ENCODE assay signal across 8 cellular contexts in genomic region chr20:46690219-46691111, GRCh38. TPM values are rescaled to one million over a fixed set of nuclear protein-coding genes. Genes with fewer than 3 reads are reported as not detected.
DNase-seq lines count a peak whose midpoint lies in the region; ATAC-seq and TF ChIP-seq lines count a peak whose summit lies in the region.

No MANE protein-coding gene starts in this region.

- peaks cover 15% of the 10 kb centered on the region for H3K36me3 Mint-ChIP-seq in activated CD4-positive, alpha-beta T cell treated with anti-CD3 and anti-CD28 coated beads, Interleukin-2, amount 10 ng/mL, durations not matched to agents 24 days and 14 days (ENCODE audit: low read depth)
- peaks cover 15% of the 10 kb centered on the region for H3K36me3 Mint-ChIP-seq in activated naive CD8-positive, alpha-beta T cell treated with anti-CD3 and anti-CD28 coated beads for 36 hours

- peak overlapping the region; percentile 57 for H3K27ac Mint-ChIP-seq in activated CD4-positive, alpha-beta T cell treated with anti-CD3 and anti-CD28 coated beads, Interleukin-2, amount 10 ng/mL, durations not matched to agents 24 days and 14 days
- H3K27ac Mint-ChIP-seq in activated naive CD8-positive, alpha-beta T cell treated with anti-CD3 and anti-CD28 coated beads for 36 hours = peak overlapping the region; percentile 63

- H3K36me3 ChIP-seq in kidney epithelial cell (ENCODE audit: control insufficient read depth, insufficient read depth, low read length) = no peaks in the 10 kb centered on the region
- no peaks in the 10 kb centered on the region for H3K36me3 ChIP-seq in testis (ENCODE audit: low read depth, missing control alignments)

- 31 to 38% methylated on average over 13 of the region's 13 CpGs for WGBS in testis, 2 donors

- ATAC-seq in GM18517 (IDR thresholded peaks at IDR 0.05; ENCODE audit: unreplicated experiment) (no peak), GM18505 (IDR thresholded peaks at IDR 0.05; ENCODE audit: unreplicated experiment) (no peak)

- no peak for DNase-seq in activated CD4-positive, alpha-beta T cell treated with anti-CD3 and anti-CD28 coated beads, Interleukin-2, amount 10 ng/mL, durations not matched to agents 24 days and 14 days
- DNase-seq in activated CD4-positive, alpha-beta T cell treated with anti-CD3 and anti-CD28 coated beads, Interleukin-2, amount 50 U/mL, for 4 hours = no peak
- DNase-seq in activated naive CD8-positive, alpha-beta T cell treated with anti-CD3 and anti-CD28 coated beads for 36 hours = no peak
- DNase-seq in kidney epithelial cell (ENCODE audit: low read depth) (no peak), testis (no peak), cortex of kidney (lab: John Stamatoyannopoulos, UW) (no peak)

- intact Hi-C loops in activated CD4-positive, alpha-beta T cell treated with anti-CD3 and anti-CD28 coated beads, Interleukin-2, amount 10 ng/mL, durations not matched to agents 24 days and 14 days (cut with micrococcal nuclease) = no loop called here
- intact Hi-C loops in testis (cut with DNase I; ENCODE audit: low total_unique reads) = no loop called here

- no peaks in the 10 kb centered on the region for H3K9me3 Mint-ChIP-seq in activated CD4-positive, alpha-beta T cell treated with anti-CD3 and anti-CD28 coated beads, Interleukin-2, amount 10 ng/mL, durations not matched to agents 24 days and 14 days
- H3K9me3 Mint-ChIP-seq in activated naive CD8-positive, alpha-beta T cell treated with anti-CD3 and anti-CD28 coated beads for 36 hours = no peaks in the 10 kb centered on the region

- H3K9me3 ChIP-seq in testis = no peaks in the 10 kb centered on the region

- H3K27ac ChIP-seq in testis = peak overlapping the region; percentile 83 to 94

- H3K4me1 Mint-ChIP-seq in activated CD4-positive, alpha-beta T cell treated with anti-CD3 and anti-CD28 coated beads, Interleukin-2, amount 10 ng/mL, durations not matched to agents 24 days and 14 days = peaks cover 37% of the 10 kb centered on the region
- peaks cover 35% of the 10 kb centered on the region for H3K4me1 Mint-ChIP-seq in activated naive CD8-positive, alpha-beta T cell treated with anti-CD3 and anti-CD28 coated beads for 36 hours

- H3K4me3 ChIP-seq in kidney epithelial cell (ENCODE audit: low read depth, low read length) = peak overlapping the region; percentile 52
- peak overlapping the region; percentile 88 to 95 for H3K4me3 ChIP-seq in testis

- H3K27me3 ChIP-seq in kidney epithelial cell (ENCODE audit: control insufficient read depth, insufficient read depth, low read length) (no peaks in the 10 kb centered on the region), testis (no peaks in the 10 kb centered on the region)

- TF ChIP-seq CTCF in kidney epithelial cell (IDR thresholded peaks at IDR 0.05; ENCODE audit: insufficient read depth, low read length, poor library complexity, severe bottlenecking) (no peak), testis (IDR thresholded peaks at IDR 0.05) (no peak)

- peak overlapping the region; percentile 98 for H3K4me3 Mint-ChIP-seq in activated CD4-positive, alpha-beta T cell treated with anti-CD3 and anti-CD28 coated beads, Interleukin-2, amount 10 ng/mL, durations not matched to agents 24 days and 14 days
- H3K4me3 Mint-ChIP-seq in activated naive CD8-positive, alpha-beta T cell treated with anti-CD3 and anti-CD28 coated beads for 36 hours = peak overlapping the region; percentile 92

- H3K27me3 Mint-ChIP-seq in activated CD4-positive, alpha-beta T cell treated with anti-CD3 and anti-CD28 coated beads, Interleukin-2, amount 10 ng/mL, durations not matched to agents 24 days and 14 days = peaks cover 2% of the 10 kb centered on the region
- peaks cover 4% of the 10 kb centered on the region for H3K27me3 Mint-ChIP-seq in activated naive CD8-positive, alpha-beta T cell treated with anti-CD3 and anti-CD28 coated beads for 36 hours

- H3K4me1 ChIP-seq in testis = peaks cover 11% of the 10 kb centered on the region

- TF ChIP-seq POLR2A in testis (IDR thresholded peaks at IDR 0.05) (no peak), GM18505 (IDR thresholded peaks at IDR 0.05; ENCODE audit: borderline replicate concordance, extremely low read depth, insufficient read depth, insufficient read length) (no peak)

RNA-seq across cellular contexts. Expression of gene TP53RK, which starts 1.2 kb away (rescaled TPM):
- 15.5 and 16.5 TPM in 2 replicates for total RNA-seq in activated CD4-positive, alpha-beta T cell treated with anti-CD3 and anti-CD28 coated beads, Interleukin-2, amount 10 ng/mL, durations not matched to agents 24 days and 14 days
- total RNA-seq in activated naive CD8-positive, alpha-beta T cell treated with anti-CD3 and anti-CD28 coated beads for 36 hours = 10 to 100 TPM; 13.4 to 13.6 TPM
- total RNA-seq in kidney epithelial cell (20.5 and 23.4 TPM in 2 replicates), testis (10 to 100 TPM; 23.4 to 25.8 TPM)
- 20.9 TPM for polyA plus RNA-seq in testis (ENCODE audit: insufficient read depth, low read depth, low replicate concordance)

RNA-seq across cellular contexts. Expression of gene SLC2A10, which starts 19.0 kb away (rescaled TPM):
- total RNA-seq in activated CD4-positive, alpha-beta T cell treated with anti-CD3 and anti-CD28 coated beads, Interleukin-2, amount 10 ng/mL, durations not matched to agents 24 days and 14 days = not detected in 2 replicates
- under 1 TPM; 0.06 to 0.08 TPM for total RNA-seq in activated naive CD8-positive, alpha-beta T cell treated with anti-CD3 and anti-CD28 coated beads for 36 hours
- total RNA-seq in kidney epithelial cell = 11.9 and 13.3 TPM in 2 replicates
- total RNA-seq in testis = 10 to 100 TPM; 12.0 to 12.2 TPM
- polyA plus RNA-seq in testis (ENCODE audit: insufficient read depth, low read depth, low replicate concordance) = 4.8 TPM

RNA-seq across cellular contexts. Expression of gene SLC13A3, which starts 39.2 kb away (rescaled TPM):
- total RNA-seq in activated CD4-positive, alpha-beta T cell treated with anti-CD3 and anti-CD28 coated beads, Interleukin-2, amount 10 ng/mL, durations not matched to agents 24 days and 14 days = not detected in 2 replicates
- total RNA-seq in activated naive CD8-positive, alpha-beta T cell treated with anti-CD3 and anti-CD28 coated beads for 36 hours = not detected
- total RNA-seq in kidney epithelial cell = 2.6 and 3.4 TPM in 2 replicates
- total RNA-seq in testis = 1 to 10 TPM; 3.2 to 4.1 TPM
- 9.1 TPM for polyA plus RNA-seq in testis (ENCODE audit: insufficient read depth, low read depth, low replicate concordance)

Comparison
In these comparisons a context has a peak if more than half of its experiments do, and no peak if none do; other contexts are left out.
1. RNA of gene SLC2A10, which starts 19.0 kb away (total RNA-seq): 12.0 to 12.2 TPM in testis and 11.9 to 13.3 TPM in kidney epithelial cell; 0.06 to 0.08 TPM in activated naive CD8-positive, alpha-beta T cell treated with anti-CD3 and anti-CD28 coated beads for 36 hours and not detected in activated CD4-positive, alpha-beta T cell treated with anti-CD3 and anti-CD28 coated beads, Interleukin-2, amount 10 ng/mL, durations not matched to agents 24 days and 14 days; every median in the first group is over 10 times any median in the second.